ENCODE assay signal across 15 cellular contexts in genomic region chr3:55858302-55858701, GRCh38.
A peak's percentile ranks its signal among the peaks of the same experiment; 100 is the strongest.
DNase-seq lines count a peak whose midpoint lies in the region; ATAC-seq and TF ChIP-seq lines count a peak whose summit lies in the region.
"Had no signal": no experiment of that assay in that cellular context is flagged by ENCODE, and none has a peak within 500 bp of the region (broad histone marks: within the 10 kb centered on the region; RNA-seq: fewer than 3 reads in every experiment).

No MANE protein-coding gene starts in this region.

- H3K4me1 ChIP-seq in IMR-90 (ENCODE audit: control insufficient read depth, insufficient read depth, low read length): peaks cover 18% of the 10 kb centered on the region; the same call in 1 of the 2 replicates

- H3K14ac ChIP-seq in IMR-90 (replicated peaks; ENCODE audit: low read depth, low read length): no peak overlapping the region

- no peak overlapping the region; the same call in 1 of the 2 replicates for H3K18ac ChIP-seq in IMR-90 (ENCODE audit: low read depth, low read length)

- H3K9me3 ChIP-seq in IMR-90 (ENCODE audit: control insufficient read depth, insufficient read depth, low read length): no peaks in the 10 kb centered on the region

- dilution Hi-C loops in IMR-90 (cut with HindIII; ENCODE audit: low sequenced_read_pairs, unreplicated experiment): no loop called here

- peaks cover 71% of the 10 kb centered on the region for H3K4me1 Mint-ChIP-seq in nephron
- H3K4me1 Mint-ChIP-seq: B cell had no signal

- no peak overlapping the region for H3K4ac ChIP-seq in IMR-90 (ENCODE audit: low read depth, low read length)

- H3K36me3 Mint-ChIP-seq in nephron (ENCODE audit: low read depth): no peaks in the 10 kb centered on the region

- TF ChIP-seq CTCF in IMR-90 (conservative IDR thresholded peaks at IDR 0.05; ENCODE audit: low read depth, low read length) (no peak), nephron (IDR thresholded peaks at IDR 0.05; ENCODE audit: unreplicated experiment in 3 of 3) (no peak)

- no peak overlapping the region for H3K9ac ChIP-seq in IMR-90 (ENCODE audit: low read depth, low read length)

- H4K8ac ChIP-seq in IMR-90 (ENCODE audit: low read depth in 2 of 2, low read length in 2 of 2): no peak overlapping the region

- no peaks in the 10 kb centered on the region for H3K9me3 Mint-ChIP-seq in nephron
- H3K9me3 Mint-ChIP-seq: CD4-positive, alpha-beta T cell; H9 had no signal

- H3K36me3 ChIP-seq in IMR-90 (ENCODE audit: control insufficient read depth, insufficient read depth, low read length): no peaks in the 10 kb centered on the region

- H2BK15ac ChIP-seq in IMR-90 (ENCODE audit: low read depth, low read length): no peak overlapping the region

- H2AK9ac ChIP-seq in IMR-90 (replicated peaks; ENCODE audit: low read depth, low read length, poor library complexity): no peak overlapping the region

- no peak overlapping the region for H2AK5ac ChIP-seq in IMR-90 (ENCODE audit: low read depth, low read length)

- peak overlapping the region; percentile 36; the same call in 1 of the 2 replicates for H4K5ac ChIP-seq in IMR-90 (ENCODE audit: low read depth, low read length)

- H2BK20ac ChIP-seq in IMR-90 (ENCODE audit: low read depth, low read length): no peak overlapping the region; the same call in 1 of the 2 replicates

- peak; percentile 56 for ATAC-seq in IMR-90 (ENCODE audit: low read depth)
- ATAC-seq in SK-N-SH treated with all-trans-retinoic acid at 6 μM for 48 hours: peak; percentile 26
- no peak for ATAC-seq in HG02981 (IDR thresholded peaks at IDR 0.05; ENCODE audit: unreplicated experiment)
- ATAC-seq: GM12878 had no signal

- intact Hi-C loops in IMR-90 (cut with micrococcal nuclease): no loop called here

- no peaks in the 10 kb centered on the region for H3K79me1 ChIP-seq in IMR-90 (ENCODE audit: low read depth in 1 of 2, low read length in 2 of 2)

- H2BK120ac ChIP-seq in IMR-90 (ENCODE audit: low read depth, low read length): no peak overlapping the region

- no peak overlapping the region for H2AFZ ChIP-seq in IMR-90 (replicated peaks; ENCODE audit: low read length, poor library complexity)

- H3K27me3 ChIP-seq in IMR-90 (ENCODE audit: control insufficient read depth, insufficient read depth, low read length): no peaks in the 10 kb centered on the region; the same call in 1 of the 2 replicates

- H3K9me1 ChIP-seq in IMR-90 (ENCODE audit: insufficient read depth, low read length): no peaks in the 10 kb centered on the region; the same call in 1 of the 2 replicates

- no peak overlapping the region for H3K56ac ChIP-seq in IMR-90 (ENCODE audit: extremely low read depth, insufficient read depth, low read length)

- no TSS peak for BruUV-seq in IMR-90 (replicated peaks; lab: Mats Ljungman, UMichigan)

- POLR2A ChIA-PET in IMR-90 (lab: Charles Lee; ENCODE audit: unreplicated experiment): no interaction called here

- H3K4me3 ChIP-seq in IMR-90 (ENCODE audit: insufficient read depth, low read depth, low read length): no peak overlapping the region
- H3K4me3 ChIP-seq: GM12878 had no signal

- no peak overlapping the region for H2BK5ac ChIP-seq in IMR-90 (ENCODE audit: low read depth, low read length, poor library complexity, severe bottlenecking)

- H3K27ac Mint-ChIP-seq in nephron: peak overlapping the region; percentile 73 to 99 (median 96)
- H3K27ac Mint-ChIP-seq: B cell; CD4-positive, alpha-beta T cell; H9 had no signal

- H3K4me3 Mint-ChIP-seq in nephron: no peak overlapping the region
- H3K4me3 Mint-ChIP-seq: B cell; CD4-positive, alpha-beta T cell; H9 had no signal

- WGBS in IMR-90 (ENCODE audit: extremely low coverage in 2 of 2, insufficient read length in 1 of 2), 2 experiments: 0% methylated on average over 1 of the region's 1 CpG; no CpG with 5 or more reads in 1 of the 2 experiments

- no peaks in the 10 kb centered on the region for H4K20me1 ChIP-seq in IMR-90 (ENCODE audit: insufficient read depth, low read length)

- H4K91ac ChIP-seq in IMR-90 (ENCODE audit: insufficient read depth, low read depth, low read length): no peak overlapping the region

- no peak overlapping the region for H3K23ac ChIP-seq in IMR-90 (ENCODE audit: low read depth, low read length)

- TF ChIP-seq RAD21 in IMR-90 (IDR thresholded peaks at IDR 0.05; ENCODE audit: low read length): no peak

- DNase-seq in IMR-90: peak; percentile 21
- DNase-seq in fibroblast of peridontal ligament (ENCODE audit: extremely low read depth): peak; percentile 1
- no peak for DNase-seq in NCI-H2227 treated with DMSO at 0.1 percent for 48 hours (lab: John Stamatoyannopoulos, UW)
- DNase-seq in NCI-H2029 treated with DMSO at 0.1 percent for 48 hours (lab: John Stamatoyannopoulos, UW): no peak
- DNase-seq: C1 segment of cervical spinal cord; Calu3; CD4-positive, alpha-beta T cell; DMS 273 treated with DMSO at 0.1 percent for 48 hours; GOT3; H9 had no signal

- CTCF ChIA-PET in IMR-90 (lab: Yijun Ruan, JAX): interaction anchor here (0.8 kb wide), 1 partner anchor 9 kb away, joined by 3 read pairs; no protein-coding TSS in a partner anchor

- no peak for TF ChIP-seq POLR2A in IMR-90 (IDR thresholded peaks at IDR 0.05; ENCODE audit: low read depth, low read length)

- no peak overlapping the region for H3K27ac ChIP-seq in IMR-90 (ENCODE audit: insufficient read depth, low read length)

- in situ Hi-C loops in IMR-90 (cut with MboI; ENCODE audit: low sequenced_read_pairs): no loop called here

- H3K4me2 ChIP-seq in IMR-90 (ENCODE audit: low read depth, low read length): no peak overlapping the region

- no peaks in the 10 kb centered on the region for H3K27me3 Mint-ChIP-seq in nephron (ENCODE audit: low read depth)
- H3K27me3 Mint-ChIP-seq: B cell had no signal

TF ChIP-seq in IMR-90, 13 proteins besides CTCF, POLR2A, EP300 and RAD21:
- TF ChIP-seq SMC3 (IDR thresholded peaks at IDR 0.05; ENCODE audit: low read depth, low read length): no peak
- no peak for TF ChIP-seq MAZ (IDR thresholded peaks at IDR 0.05; ENCODE audit: borderline replicate concordance, low read depth, low read length)
- no peak for TF ChIP-seq MAFK (IDR thresholded peaks at IDR 0.05; ENCODE audit: low read depth, low read length)
- TF ChIP-seq, protein P1, sequence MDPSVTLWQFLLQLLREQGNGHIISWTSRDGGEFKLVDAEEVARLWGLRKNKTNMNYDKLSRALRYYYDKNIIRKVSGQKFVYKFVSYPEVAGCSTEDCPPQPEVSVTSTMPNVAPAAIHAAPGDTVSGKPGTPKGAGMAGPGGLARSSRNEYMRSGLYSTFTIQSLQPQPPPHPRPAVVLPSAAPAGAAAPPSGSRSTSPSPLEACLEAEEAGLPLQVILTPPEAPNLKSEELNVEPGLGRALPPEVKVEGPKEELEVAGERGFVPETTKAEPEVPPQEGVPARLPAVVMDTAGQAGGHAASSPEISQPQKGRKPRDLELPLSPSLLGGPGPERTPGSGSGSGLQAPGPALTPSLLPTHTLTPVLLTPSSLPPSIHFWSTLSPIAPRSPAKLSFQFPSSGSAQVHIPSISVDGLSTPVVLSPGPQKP (IDR thresholded peaks at IDR 0.05; ENCODE audit: borderline replicate concordance, low read depth, low read length): no peak
- no peak for TF ChIP-seq RFX5 (IDR thresholded peaks at IDR 0.05; ENCODE audit: low read depth, low read length)
- TF ChIP-seq RCOR1 (IDR thresholded peaks at IDR 0.05; ENCODE audit: insufficient replicate concordance, low read length): no peak
- no peak for TF ChIP-seq BHLHE40 (IDR thresholded peaks at IDR 0.05; ENCODE audit: low read depth, low read length)
TF ChIP-seq in IMR-90: peak in this region for 0.

TF ChIP-seq in SK-N-SH treated with all-trans-retinoic acid at 6 μM for 48 hours, 23 proteins besides CTCF, POLR2A, EP300 and RAD21:
- no peak for TF ChIP-seq POU6F1 (CRISPR knock-in tag; IDR thresholded peaks at IDR 0.05; ENCODE audit: borderline replicate concordance, low read depth)
- peak; percentile 36 for TF ChIP-seq ISL1 (CRISPR knock-in tag; IDR thresholded peaks at IDR 0.05)

Comparison
In these comparisons a context has a peak if more than half of its experiments do, and no peak if none do; other contexts are left out.
1. DNase-seq: peak in IMR-90 (single experiment) and fibroblast of peridontal ligament (single experiment); none in NCI-H2227 treated with DMSO at 0.1 percent for 48 hours (single experiment) and NCI-H2029 treated with DMSO at 0.1 percent for 48 hours (single experiment).